ENCODE assay signal across 10 cellular contexts in the genomic region with DNA sequence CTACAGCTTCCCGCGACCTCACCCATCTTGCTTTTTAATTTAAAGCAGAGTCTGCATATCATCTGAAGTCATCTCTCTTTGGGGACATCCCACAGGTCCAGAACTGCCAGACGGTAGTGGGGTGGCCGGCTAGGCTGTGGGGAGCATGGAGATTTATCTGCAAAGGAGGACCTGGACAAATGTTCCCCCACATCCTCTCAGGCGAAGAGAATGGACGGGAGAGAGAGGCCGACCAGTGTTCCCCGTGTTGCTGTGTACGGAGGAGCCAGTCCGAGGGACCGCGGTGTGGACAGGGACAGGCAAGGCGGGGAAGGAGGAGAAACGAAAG. TPM values are rescaled to one million over a fixed set of nuclear protein-coding genes. Genes with fewer than 3 reads are reported as not detected.
A peak's percentile ranks its signal among the peaks of the same experiment; 100 is the strongest.
DNase-seq lines count a peak whose midpoint lies in the region; ATAC-seq and TF ChIP-seq lines count a peak whose summit lies in the region.
"Had no signal": no experiment of that assay in that cellular context is flagged by ENCODE, and none has a peak within 500 bp of the region (broad histone marks: within the 10 kb centered on the region; RNA-seq: fewer than 3 reads in every experiment).

No MANE protein-coding gene starts in this region.

- no peak for TF ChIP-seq POLR2A in breast epithelium (IDR thresholded peaks at IDR 0.05)
- TF ChIP-seq POLR2A in upper lobe of left lung (IDR thresholded peaks at IDR 0.05), result no peak

- no TSS peak for BruUV-seq in MCF 10A (replicated peaks; lab: Mats Ljungman, UMichigan)

- no peaks in the 10 kb centered on the region for H3K4me1 ChIP-seq in breast epithelium
- peaks cover 3 to 11% of the 10 kb centered on the region in 2 donors for H3K4me1 ChIP-seq in mucosa of rectum (ENCODE audit: control insufficient read depth in 2 of 2, insufficient read depth in 2 of 2, low read length in 2 of 2)
- H3K4me1 ChIP-seq in upper lobe of left lung, result peaks cover 10 to 39% (median 16%) of the 10 kb centered on the region in 4 donors

- intact Hi-C loops in breast epithelium (cut with DNase I; ENCODE audit: low total_unique reads), result no loop called here
- intact Hi-C loops in MCF 10A (cut with micrococcal nuclease), result no loop called here
- intact Hi-C loops in dendritic cell treated with granulocyte-macrophage colony-stimulating factor and Interleukin-4, amounts not matched to agents 40 ng/mL and 50 ng/mL, for 4 days (cut with micrococcal nuclease), result no loop called here

- peak overlapping the region; percentile 83 to 86 for H3K9ac ChIP-seq in mucosa of rectum (ENCODE audit: low read depth in 1 of 2, low read length in 2 of 2)

- H3K27ac ChIP-seq in breast epithelium, result peak overlapping the region; percentile 77 to 86
- peak overlapping the region; percentile 74 to 80 for H3K27ac ChIP-seq in mucosa of rectum (ENCODE audit: low read depth in 2 of 2, low read length in 2 of 2)
- H3K27ac ChIP-seq in upper lobe of left lung, result peak overlapping the region; percentile 82 to 92 (median 87)
- H3K27ac ChIP-seq: WERI-Rb-1 had no signal

- H3K4me3 ChIP-seq in breast epithelium (peak overlapping the region; percentile 56 to 80 (median 66)), mucosa of rectum (ENCODE audit: low read length in 2 of 2) (peak overlapping the region; percentile 75 to 79), upper lobe of left lung (peak overlapping the region; percentile 3 to 57 (median 50))

- H3K4me3 Mint-ChIP-seq in MCF 10A (ENCODE audit: unreplicated experiment), result no peak overlapping the region
- H3K4me3 Mint-ChIP-seq in dendritic cell treated with granulocyte-macrophage colony-stimulating factor and Interleukin-4, amounts not matched to agents 40 ng/mL and 50 ng/mL, for 4 days, result peak overlapping the region; percentile 69

- 26 to 30% methylated on average over 14 of the region's 14 CpGs for WGBS in upper lobe of left lung, 2 donors

- DNase-seq in breast epithelium (ENCODE audit: low spot score in 2 of 2) (no peak), MCF 10A (ENCODE audit: unreplicated experiment) (no peak), upper lobe of left lung (no peak)
- no peak for DNase-seq in effector CD8-positive, alpha-beta T cell (lab: John Stamatoyannopoulos, UW)
- DNase-seq: NCI-H1092, WERI-Rb-1 had no signal

- H3K4me1 Mint-ChIP-seq in MCF 10A (ENCODE audit: insufficient read depth, unreplicated experiment), result peaks cover 14% of the 10 kb centered on the region
- H3K4me1 Mint-ChIP-seq in dendritic cell treated with granulocyte-macrophage colony-stimulating factor and Interleukin-4, amounts not matched to agents 40 ng/mL and 50 ng/mL, for 4 days (ENCODE audit: low read depth), result peaks cover 22% of the 10 kb centered on the region

- CTCF ChIA-PET in MCF 10A (lab: Yijun Ruan, JAX), result interaction anchor here (1.2 kb wide), 1 partner anchor 70 kb away, joined by 4 read pairs; no protein-coding TSS in a partner anchor

- TF ChIP-seq CTCF in breast epithelium (IDR thresholded peaks at IDR 0.05), result no peak
- TF ChIP-seq CTCF in MCF 10A (IDR thresholded peaks at IDR 0.05; ENCODE audit: unreplicated experiment), result no peak
- no peak for TF ChIP-seq CTCF in upper lobe of left lung (IDR thresholded peaks at IDR 0.05)

- H3K36me3 Mint-ChIP-seq in MCF 10A (ENCODE audit: insufficient read depth, unreplicated experiment), result peaks cover 12% of the 10 kb centered on the region
- H3K36me3 Mint-ChIP-seq in dendritic cell treated with granulocyte-macrophage colony-stimulating factor and Interleukin-4, amounts not matched to agents 40 ng/mL and 50 ng/mL, for 4 days (ENCODE audit: low read depth), result no peaks in the 10 kb centered on the region

- no peaks in the 10 kb centered on the region for H3K27me3 Mint-ChIP-seq in MCF 10A (ENCODE audit: insufficient read depth, unreplicated experiment)
- H3K27me3 Mint-ChIP-seq in dendritic cell treated with granulocyte-macrophage colony-stimulating factor and Interleukin-4, amounts not matched to agents 40 ng/mL and 50 ng/mL, for 4 days, result peaks cover 91% of the 10 kb centered on the region

- H3K9me3 ChIP-seq in breast epithelium (no peaks in the 10 kb centered on the region), mucosa of rectum (ENCODE audit: control insufficient read depth in 2 of 2, low read length in 2 of 2) (no peaks in the 10 kb centered on the region), upper lobe of left lung (no peaks in the 10 kb centered on the region)

- no peak for TF ChIP-seq EP300 in upper lobe of left lung (IDR thresholded peaks at IDR 0.05)

- no peak overlapping the region for H3K27ac Mint-ChIP-seq in MCF 10A (ENCODE audit: low read depth, unreplicated experiment)
- H3K27ac Mint-ChIP-seq in dendritic cell treated with granulocyte-macrophage colony-stimulating factor and Interleukin-4, amounts not matched to agents 40 ng/mL and 50 ng/mL, for 4 days, result no peak overlapping the region

- POLR2A ChIA-PET in MCF 10A (lab: Yijun Ruan, JAX), result interaction anchor here (1.2 to 15.3 kb wide), 6 partner anchors 9 to 71 kb away, joined by 5 to 1404 read pairs (median 7); a partner anchor contains a TSS

- ATAC-seq in upper lobe of left lung (ENCODE audit: low FRiP score in 2 of 2) (no peak), GM21381 (IDR thresholded peaks at IDR 0.05; ENCODE audit: unreplicated experiment) (no peak), GM19023 (IDR thresholded peaks at IDR 0.05; ENCODE audit: unreplicated experiment) (no peak)

- H3K27me3 ChIP-seq in breast epithelium (no peaks in the 10 kb centered on the region), mucosa of rectum (ENCODE audit: control insufficient read depth in 2 of 2, insufficient read depth in 2 of 2, low read length in 2 of 2) (peaks cover 14 to 26% of the 10 kb centered on the region in 2 donors), upper lobe of left lung (peaks cover 0 to 8% (median 4%) of the 10 kb centered on the region in 4 donors)

- no peaks in the 10 kb centered on the region for H3K36me3 ChIP-seq in breast epithelium
- H3K36me3 ChIP-seq in mucosa of rectum (ENCODE audit: control insufficient read depth in 2 of 2, insufficient read depth in 2 of 2, low read length in 2 of 2), result no peaks in the 10 kb centered on the region
- H3K36me3 ChIP-seq in upper lobe of left lung, result no peaks in the 10 kb centered on the region
- H3K36me3 ChIP-seq: WERI-Rb-1 had no signal

- no peaks in the 10 kb centered on the region for H3K9me3 Mint-ChIP-seq in MCF 10A (ENCODE audit: unreplicated experiment)
- H3K9me3 Mint-ChIP-seq in dendritic cell treated with granulocyte-macrophage colony-stimulating factor and Interleukin-4, amounts not matched to agents 40 ng/mL and 50 ng/mL, for 4 days, result no peaks in the 10 kb centered on the region

RNA-seq across cellular contexts. Expression of a gene that starts 0.7 kb away (rescaled TPM):
- 100 to 1,000 TPM in 1 of 3 donors, 10 to 100 TPM in 2; 42.9 to 120 (median 46.0) TPM for total RNA-seq in breast epithelium
- not detected in 2 replicates for total RNA-seq in MCF 10A (2022)
- 100 to 1,000 TPM in 1 of 6 donors, 10 to 100 TPM in 4, 1 to 10 TPM in 1; 8.4 to 194 (median 37.0) TPM for total RNA-seq in upper lobe of left lung

RNA-seq across cellular contexts. Expression of a gene that starts 6.2 kb away (rescaled TPM):
- total RNA-seq in breast epithelium, result 100 to 1,000 TPM; 284 to 698 (median 513) TPM
- 518 and 934 TPM in 2 replicates for total RNA-seq in MCF 10A (2022)
- total RNA-seq in upper lobe of left lung, result 100 to 1,000 TPM in 5 of 6 donors, 10 to 100 TPM in 1; 72.3 to 546 (median 187) TPM

RNA-seq across cellular contexts. Expression of a gene that starts 6.7 kb away (rescaled TPM):
- total RNA-seq in breast epithelium (100 to 1,000 TPM in 2 of 3 donors, 10 to 100 TPM in 1; 97.8 to 672 (median 130) TPM), MCF 10A (2022) (not detected in 2 replicates), upper lobe of left lung (10 to 100 TPM in 4 of 6 donors, 1 to 10 TPM in 1, not detected in 1; 5.4 to 59.1 (median 13.4) TPM)

RNA-seq across cellular contexts. Expression of a gene that starts 19.9 kb away (rescaled TPM):
- total RNA-seq in breast epithelium, result not detected
- not detected in 2 replicates for total RNA-seq in MCF 10A (2022)
- total RNA-seq in upper lobe of left lung, result not detected

RNA-seq across cellular contexts. Expression of a gene that starts 23.4 kb away (rescaled TPM):
- total RNA-seq in breast epithelium (100 to 1,000 TPM; 352 to 543 (median 428) TPM), MCF 10A (2022) (2,490 and 3,582 TPM in 2 replicates), upper lobe of left lung (100 to 1,000 TPM; 137 to 552 (median 338) TPM)
